Comparison of ENCODE assay signal across 24 cellular contexts in the genomic region with DNA sequence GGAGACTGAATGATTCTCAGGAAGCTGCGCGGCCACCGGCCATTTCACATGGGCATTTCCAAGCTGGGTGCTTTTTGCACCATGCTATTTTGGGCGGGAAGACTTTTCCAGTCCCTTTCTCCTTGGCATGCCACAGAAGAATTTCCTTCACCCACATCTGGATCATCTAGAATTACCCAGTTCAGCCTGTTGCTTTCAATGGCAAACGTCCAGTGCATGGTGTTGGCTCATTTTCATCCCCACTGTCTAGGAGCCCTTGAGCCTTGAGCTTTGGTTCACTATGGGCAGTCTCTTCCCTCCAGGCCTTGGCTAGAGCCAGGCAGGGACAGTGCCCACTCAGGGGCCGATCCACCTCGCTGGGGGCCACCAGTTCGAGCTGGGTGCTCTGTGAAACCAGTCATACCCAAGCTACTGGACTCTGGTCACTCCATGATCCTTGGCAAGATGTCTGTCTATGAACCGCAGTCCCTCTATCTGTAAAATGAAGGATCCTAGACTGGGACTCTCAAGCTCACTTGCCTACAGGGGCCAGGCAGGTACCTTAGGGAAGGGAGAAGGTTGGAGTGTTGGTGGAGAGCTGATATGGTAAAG.
"Had no signal": no experiment of that assay in that cellular context is flagged by ENCODE, and none has a peak within 500 bp of the region (broad histone marks: within the 10 kb centered on the region; RNA-seq: fewer than 3 reads in every experiment).

No MANE protein-coding gene starts in this region.

- H3K4me1 Mint-ChIP-seq: mesothelial cell of epicardium had no signal

- H3K4me3 Mint-ChIP-seq: memory B cell; mesothelial cell of epicardium; naive B cell; nephron; neural progenitor cell; stimulated activated naive B cell treated with anti-CD40 and anti-IgM and Interleukin-4, amounts not matched to agents 10 μg/mL and 1 μg/mL and 100 μg/mL, for 72 hours; stimulated activated naive CD8-positive, alpha-beta T cell treated with anti-CD3 and anti-CD28 coated beads, Interleukin-15, Interleukin-2, amounts not matched to agents 100 ng/mL and 50 ng/mL, for 24 hours had no signal

- H3K27me3 Mint-ChIP-seq: stimulated activated naive CD8-positive, alpha-beta T cell treated with anti-CD3 and anti-CD28 coated beads, Interleukin-15, Interleukin-2, amounts not matched to agents 100 ng/mL and 50 ng/mL, for 24 hours had no signal

- H3K27ac Mint-ChIP-seq: memory B cell; mesothelial cell of epicardium; naive B cell; nephron; neural progenitor cell; stimulated activated naive B cell treated with anti-CD40 and anti-IgM and Interleukin-4, amounts not matched to agents 10 μg/mL and 1 μg/mL and 100 μg/mL, for 72 hours; stimulated activated naive CD8-positive, alpha-beta T cell treated with anti-CD3 and anti-CD28 coated beads, Interleukin-15, Interleukin-2, amounts not matched to agents 100 ng/mL and 50 ng/mL, for 24 hours had no signal

- H3K36me3 Mint-ChIP-seq: memory B cell; mesothelial cell of epicardium; naive B cell; neural progenitor cell; stimulated activated naive B cell treated with anti-CD40 and anti-IgM and Interleukin-4, amounts not matched to agents 10 μg/mL and 1 μg/mL and 100 μg/mL, for 72 hours had no signal

- H3K4me3 ChIP-seq: gastrocnemius medialis, lower lobe of right lung, mucosa of descending colon, neural progenitor cell, ovary, psoas muscle, thoracic aorta, tibial nerve, upper lobe of right lung, uterus had no signal

- ATAC-seq: gastrocnemius medialis; left ventricle myocardium superior; lower lobe of right lung; mucosa of descending colon; psoas muscle; stimulated activated naive B cell treated with anti-CD40 and anti-IgM and Interleukin-4, amounts not matched to agents 10 μg/mL and 1 μg/mL and 100 μg/mL, for 72 hours; upper lobe of right lung had no signal

- H3K9me3 Mint-ChIP-seq: memory B cell; mesothelial cell of epicardium; naive B cell; nephron; neural progenitor cell; stimulated activated naive B cell treated with anti-CD40 and anti-IgM and Interleukin-4, amounts not matched to agents 10 μg/mL and 1 μg/mL and 100 μg/mL, for 72 hours; stimulated activated naive CD8-positive, alpha-beta T cell treated with anti-CD3 and anti-CD28 coated beads, Interleukin-15, Interleukin-2, amounts not matched to agents 100 ng/mL and 50 ng/mL, for 24 hours had no signal

- DNase-seq: cortex of kidney; effector CD4-positive, alpha-beta T cell; gastrocnemius medialis; left ventricle myocardium superior; lower lobe of right lung; mucosa of descending colon; naive B cell; nucleus accumbens; ovary; psoas muscle; right cardiac atrium; small intestine; stimulated activated CD4-positive, alpha-beta T cell treated with anti-CD3 and anti-CD28 coated beads, Interleukin-15, amount 100 ng/mL, for 24 hours; stimulated activated CD4-positive, alpha-beta T cell treated with anti-CD3 and anti-CD28 coated beads, Interleukin-2, amount 100 ng/mL, for 48 hours; stimulated activated naive B cell treated with anti-CD40 and anti-IgM and Interleukin-4, amounts not matched to agents 10 μg/mL and 1 μg/mL and 100 μg/mL, for 72 hours; upper lobe of right lung; uterus had no signal
